In the genomic region with DNA sequence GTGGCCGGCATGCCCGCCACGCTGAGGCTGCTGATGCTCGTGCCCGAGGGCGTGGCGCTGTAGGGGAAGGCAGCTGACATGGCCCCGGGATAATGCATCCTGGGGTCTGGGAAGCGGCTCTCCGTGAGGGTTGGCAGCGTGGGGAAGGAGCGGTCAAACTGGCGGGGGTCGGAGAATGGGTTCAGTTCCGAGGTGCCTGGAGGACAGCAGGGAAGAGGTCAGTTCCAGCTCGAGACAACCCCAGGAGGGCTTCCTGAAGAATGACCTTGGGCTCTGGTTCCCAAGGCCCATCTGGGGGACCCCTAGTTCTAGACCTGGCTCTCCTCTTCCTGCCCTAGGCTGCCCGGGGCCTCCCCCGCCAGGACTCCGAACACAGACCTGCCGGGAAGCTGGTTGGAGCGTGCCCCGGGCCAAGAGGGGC, we compare ENCODE assay signal across 17 cellular contexts. TPM values are rescaled to one million over a fixed set of nuclear protein-coding genes. Genes with fewer than 3 reads are reported as not detected.
DNase-seq lines count a peak whose midpoint lies in the region; ATAC-seq lines count a peak whose summit lies in the region.
"Had no signal": no experiment of that assay in that cellular context is flagged by ENCODE, and none has a peak within 500 bp of the region (broad histone marks: within the 10 kb centered on the region; RNA-seq: fewer than 3 reads in every experiment).

No MANE protein-coding gene starts in this region.

- DNase-seq in activated CD4-positive, alpha-beta T cell treated with anti-CD3 and anti-CD28 coated beads for 1 hour: peak; percentile 7
- DNase-seq in activated CD4-positive, alpha-beta T cell treated with anti-CD3 and anti-CD28 coated beads, Interleukin-2, amount 50 U/mL, for 4 hours: no peak
- peak; percentile 5 for DNase-seq in AG20443 (ENCODE audit: low spot score)
- peak; percentile 7 for DNase-seq in activated naive CD4-positive, alpha-beta T cell treated with anti-CD3 and anti-CD28 coated beads, Interleukin-2, amount 50 U/mL, for 16 hours
- DNase-seq in mesenteric fat pad (ENCODE audit: low spot score): peak; percentile 79
- no peak for DNase-seq in NCI-H2081 treated with DMSO at 0.1 percent for 48 hours (lab: John Stamatoyannopoulos, UW)
- DNase-seq in effector CD8-positive, alpha-beta T cell (lab: John Stamatoyannopoulos, UW): no peak
- DNase-seq: 8988T; caudate nucleus; DMS53; left ventricle myocardium inferior; NCI-H1105; NCI-H774; SJCRH30; stimulated activated CD4-positive, alpha-beta T cell treated with anti-CD3 and anti-CD28 coated beads, Interleukin-4, amount 100 ng/mL, for 1 hour; testis had no signal

- no peak for ATAC-seq in HG02763 (IDR thresholded peaks at IDR 0.05; ENCODE audit: unreplicated experiment)

RNA-seq across cellular contexts. Expression of a gene that starts 27.6 kb away (rescaled TPM):
- total RNA-seq in mesenteric fat pad: 3.4 TPM

Comparison
In these comparisons a context has a peak if more than half of its experiments do, and no peak if none do; other contexts are left out.
1. DNase-seq: peak in activated CD4-positive, alpha-beta T cell treated with anti-CD3 and anti-CD28 coated beads for 1 hour (single experiment), AG20443 (single experiment), activated naive CD4-positive, alpha-beta T cell treated with anti-CD3 and anti-CD28 coated beads, Interleukin-2, amount 50 U/mL, for 16 hours (single experiment) and mesenteric fat pad (single experiment); none in activated CD4-positive, alpha-beta T cell treated with anti-CD3 and anti-CD28 coated beads, Interleukin-2, amount 50 U/mL, for 4 hours (0 of 2), NCI-H2081 treated with DMSO at 0.1 percent for 48 hours (single experiment) and effector CD8-positive, alpha-beta T cell (single experiment).